ENCODE assay signal across 16 cellular contexts in genomic region chr2:218293715-218294429, GRCh38. TPM values are rescaled to one million over a fixed set of nuclear protein-coding genes. Genes with fewer than 3 reads are reported as not detected.
DNase-seq lines count a peak whose midpoint lies in the region; ATAC-seq, FAIRE-seq and TF ChIP-seq lines count a peak whose summit lies in the region.
"Had no signal": no experiment of that assay in that cellular context is flagged by ENCODE, and none has a peak within 500 bp of the region (broad histone marks: within the 10 kb centered on the region; RNA-seq: fewer than 3 reads in every experiment).

No MANE protein-coding gene starts in this region.

- no peaks in the 10 kb centered on the region for H3K9me3 ChIP-seq in hepatocyte (ENCODE audit: low read depth)

- CTCF ChIA-PET in RWPE1 (lab: Yijun Ruan, JAX), result interaction anchor here (0.9 kb wide), 1 partner anchor 19 kb away, joined by 3 read pairs; no protein-coding TSS in a partner anchor

- H3K4me2 ChIP-seq in hepatocyte, result peak overlapping the region; percentile 47

- DNase-seq in RWPE1 (ENCODE audit: low spot score), result no peak
- no peak for DNase-seq in hepatocyte (ENCODE audit: low spot score)
- no peak for DNase-seq in frontal cortex (ENCODE audit: low spot score in 2 of 2)
- no peak for DNase-seq in activated CD4-positive, alpha-beta T cell treated with anti-CD3 and anti-CD28 coated beads for 4 hours
- DNase-seq: activated CD4-positive, alpha-beta T cell treated with anti-CD3 and anti-CD28 coated beads, Interleukin-2, amount 50 U/mL, for 1 hour; activated gamma-delta T cell; central memory CD4-positive, alpha-beta T cell; COR-L47; NCI-H2081; nephron progenitor cell; NK-92 treated with Interleukin-12 subunit alpha and Interleukin-12 subunit beta, amount 100 ng/mL, for 24 hours; stimulated activated CD4-positive, alpha-beta T cell treated with anti-CD3 and anti-CD28 coated beads, Interleukin-12 subunit alpha, Interleukin-12 subunit beta, amount 100 ng/mL, for 4 hours had no signal

- no peak overlapping the region for H3K4me3 ChIP-seq in hepatocyte
- peak overlapping the region; percentile 4 for H3K4me3 ChIP-seq in rectal smooth muscle tissue (ENCODE audit: low read length)

- H3K36me3 ChIP-seq in hepatocyte (replicated peaks; ENCODE audit: insufficient read depth, low read depth) (no peaks in the 10 kb centered on the region), rectal smooth muscle tissue (ENCODE audit: control insufficient read depth, insufficient read depth, low read length) (no peaks in the 10 kb centered on the region)

- peak overlapping the region; percentile 87 for H3K27ac ChIP-seq in C4-2B
- peak overlapping the region; percentile 95 for H3K27ac ChIP-seq in RWPE1
- H3K27ac ChIP-seq in hepatocyte, result peak overlapping the region; percentile 93
- no peak overlapping the region for H3K27ac ChIP-seq in rectal smooth muscle tissue (ENCODE audit: low read depth, low read length)

- no peak for TF ChIP-seq CTCF in C4-2B (conservative IDR thresholded peaks at IDR 0.05)
- TF ChIP-seq CTCF in RWPE1 (conservative IDR thresholded peaks at IDR 0.05; ENCODE audit: low read depth), result no peak
- TF ChIP-seq CTCF in hepatocyte (IDR thresholded peaks at IDR 0.05; ENCODE audit: poor library complexity), result no peak

- 70% methylated on average over 5 of the region's 5 CpGs for WGBS in hepatocyte (ENCODE audit: low lambda C conversion rate, missing lambda C conversion rate)

- H4K20me1 ChIP-seq in hepatocyte (ENCODE audit: insufficient read depth, poor library complexity, severe bottlenecking), result no peaks in the 10 kb centered on the region

- no peak overlapping the region for H3K9ac ChIP-seq in rectal smooth muscle tissue (ENCODE audit: low read length)

- peaks cover 47% of the 10 kb centered on the region for H3K4me1 ChIP-seq in hepatocyte (ENCODE audit: insufficient read depth)
- peaks cover 24% of the 10 kb centered on the region for H3K4me1 ChIP-seq in rectal smooth muscle tissue (ENCODE audit: control insufficient read depth, insufficient read depth, low read length)

- H3K79me2 ChIP-seq in hepatocyte, result peaks cover 37% of the 10 kb centered on the region

- FAIRE-seq in frontal cortex (lab: Jason Lieb, UNC), result no peak

- H3K27me3 ChIP-seq in hepatocyte (no peaks in the 10 kb centered on the region), rectal smooth muscle tissue (ENCODE audit: control insufficient read depth, insufficient read depth, low read length) (no peaks in the 10 kb centered on the region)

- no peak for ATAC-seq in GM21515 (IDR thresholded peaks at IDR 0.05; ENCODE audit: unreplicated experiment)
- no peak for ATAC-seq in HG03469 (IDR thresholded peaks at IDR 0.05; ENCODE audit: unreplicated experiment)

- POLR2A ChIA-PET in RWPE1 (lab: Yijun Ruan, JAX; ENCODE audit: low non-redundant PET), result interaction anchor here (0.6 to 1.5 kb wide), 2 partner anchors 73 to 104 kb away, joined by 3 to 6 read pairs; no protein-coding TSS in a partner anchor

- H3K9me2 ChIP-seq in hepatocyte (replicated peaks; ENCODE audit: insufficient read depth), result no peaks in the 10 kb centered on the region

- H2AFZ ChIP-seq in hepatocyte, result no peak overlapping the region

RNA-seq across cellular contexts. Expression of gene TMBIM1, which starts 1.6 kb away (rescaled TPM):
- total RNA-seq in hepatocyte, result 167 and 224 TPM in 2 replicates
- 265 and 302 TPM in 2 replicates for polyA plus RNA-seq in hepatocyte
- total RNA-seq in frontal cortex, result 9.4 TPM

RNA-seq across cellular contexts. Expression of gene PNKD, which starts 23.6 kb away (rescaled TPM):
- total RNA-seq in hepatocyte, result 48.7 and 56.3 TPM in 2 replicates
- polyA plus RNA-seq in hepatocyte, result 140 and 145 TPM in 2 replicates
- 15.1 TPM for total RNA-seq in frontal cortex

RNA-seq across cellular contexts. Expression of gene AAMP, which starts 23.9 kb away (rescaled TPM):
- total RNA-seq in hepatocyte (104 and 140 TPM in 2 replicates), frontal cortex (98.2 TPM)
- polyA plus RNA-seq in hepatocyte, result 166 and 179 TPM in 2 replicates

RNA-seq across cellular contexts. Expression of gene GPBAR1, which starts 33.1 kb away (rescaled TPM):
- total RNA-seq in hepatocyte (6.1 and 10.9 TPM in 2 replicates), frontal cortex (not detected)
- polyA plus RNA-seq in hepatocyte, result 23.4 and 25.6 TPM in 2 replicates

Comparison
In these comparisons a context has a peak if more than half of its experiments do, and no peak if none do; other contexts are left out.
1. RNA of gene TMBIM1, which starts 1.6 kb away (total RNA-seq): 167 to 224 TPM in hepatocyte; 9.4 TPM in frontal cortex (single experiment); every median in the first group is over 10 times any median in the second.